Comparison of ENCODE assay signal across 9 cellular contexts in genomic region chr5:95808013-95808685, GRCh38. TPM values are rescaled to one million over a fixed set of nuclear protein-coding genes. Genes with fewer than 3 reads are reported as not detected.
DNase-seq lines count a peak whose midpoint lies in the region; ATAC-seq and TF ChIP-seq lines count a peak whose summit lies in the region.
"Had no signal": no experiment of that assay in that cellular context is flagged by ENCODE, and none has a peak within 500 bp of the region (broad histone marks: within the 10 kb centered on the region; RNA-seq: fewer than 3 reads in every experiment).

No MANE protein-coding gene starts in this region.

- H3K9me2 ChIP-seq in DOHH2 (replicated peaks; ENCODE audit: control insufficient read depth, low read length), result no peaks in the 10 kb centered on the region

- 0 out of 2 replicates have a peak, but pooled peaks cover 3% of the 10 kb centered on the region for H3F3A ChIP-seq in DOHH2 (ENCODE audit: control insufficient read depth, insufficient read depth)

- peaks cover 27% of the 10 kb centered on the region for H3K4me1 ChIP-seq in DOHH2 (ENCODE audit: control insufficient read depth, low read length)

- H3K27ac ChIP-seq in DOHH2 (ENCODE audit: low read depth, low read length), result peak overlapping the region; percentile 69
- H3K27ac ChIP-seq: WERI-Rb-1 had no signal

- H4K20me1 ChIP-seq in DOHH2 (ENCODE audit: control insufficient read depth, insufficient read depth, low read depth, low read length), result no peaks in the 10 kb centered on the region

- H3K4me1 Mint-ChIP-seq in chondrocyte (ENCODE audit: low read depth) (peaks cover 53% of the 10 kb centered on the region), osteocyte (ENCODE audit: unreplicated experiment) (peaks cover 37% of the 10 kb centered on the region)

- H3K9me3 ChIP-seq in DOHH2 (ENCODE audit: control insufficient read depth, insufficient read depth, low read length), result no peaks in the 10 kb centered on the region

- peak overlapping the region; percentile 77 for H3K4me2 ChIP-seq in DOHH2 (ENCODE audit: low read length)

- no peak for DNase-seq in chondrocyte (ENCODE audit: low spot score)
- no peak for DNase-seq in osteocyte (ENCODE audit: extremely low spot score, unreplicated experiment)
- no peak for DNase-seq in SW480 (ENCODE audit: low spot score)
- no peak for DNase-seq in GM10266 (ENCODE audit: extremely low spot score)
- DNase-seq in A172 (ENCODE audit: low spot score), result no peak
- DNase-seq: WERI-Rb-1 had no signal

- H3K27ac Mint-ChIP-seq in chondrocyte (ENCODE audit: unreplicated experiment), result peak overlapping the region; percentile 84
- H3K27ac Mint-ChIP-seq in osteocyte (ENCODE audit: unreplicated experiment), result peak overlapping the region; percentile 80

- ATAC-seq in HG02759 (IDR thresholded peaks at IDR 0.05; ENCODE audit: unreplicated experiment), result peak; percentile 8
- ATAC-seq in GM18858 (IDR thresholded peaks at IDR 0.05; ENCODE audit: unreplicated experiment), result no peak

- no peaks in the 10 kb centered on the region; the same call in 1 of the 2 replicates for H3K36me3 ChIP-seq in DOHH2 (ENCODE audit: control insufficient read depth, low read length)
- H3K36me3 ChIP-seq: WERI-Rb-1 had no signal

- H3K9me3 Mint-ChIP-seq in chondrocyte (ENCODE audit: low read depth) (peaks cover 10% of the 10 kb centered on the region), osteocyte (ENCODE audit: unreplicated experiment) (peaks cover 5% of the 10 kb centered on the region)

- H3K4me3 ChIP-seq in DOHH2 (ENCODE audit: low read length), result peak overlapping the region; percentile 64

- no peaks in the 10 kb centered on the region for H3K79me2 ChIP-seq in DOHH2 (ENCODE audit: control insufficient read depth, low read length)

- H3K36me3 Mint-ChIP-seq in chondrocyte (ENCODE audit: low read depth), result peaks cover 5% of the 10 kb centered on the region
- H3K36me3 Mint-ChIP-seq in osteocyte (ENCODE audit: unreplicated experiment), result peaks cover 15% of the 10 kb centered on the region

- no peaks in the 10 kb centered on the region for H3K27me3 ChIP-seq in DOHH2 (ENCODE audit: control insufficient read depth, low read length)

- no peak for TF ChIP-seq CTCF in DOHH2 (IDR thresholded peaks at IDR 0.05; ENCODE audit: low read depth, low read length, poor library complexity, severe bottlenecking)
- TF ChIP-seq CTCF in chondrocyte (IDR thresholded peaks at IDR 0.05), result no peak
- TF ChIP-seq CTCF in osteocyte (IDR thresholded peaks at IDR 0.05), result no peak
- no peak for TF ChIP-seq CTCF in GM10266 (IDR thresholded peaks at IDR 0.05; ENCODE audit: control insufficient read depth, insufficient read depth, low read depth, missing control alignments)

- H3K27me3 Mint-ChIP-seq in chondrocyte (ENCODE audit: low read depth) (no peaks in the 10 kb centered on the region), osteocyte (ENCODE audit: unreplicated experiment) (no peaks in the 10 kb centered on the region)

- peak overlapping the region; percentile 22 for H3K4me3 Mint-ChIP-seq in chondrocyte (ENCODE audit: unreplicated experiment)
- H3K4me3 Mint-ChIP-seq in osteocyte (ENCODE audit: unreplicated experiment), result peak overlapping the region; percentile 34

RNA-seq across cellular contexts. Expression of gene GLRX, which starts 14.4 kb away (rescaled TPM):
- 18.3 to 24.8 TPM (median 21.6 TPM) in 3 replicates for total RNA-seq in chondrocyte
- total RNA-seq in osteocyte, result 26.3 and 32.8 TPM in 2 replicates
- total RNA-seq in A172 (2014; rRNA removed; shearing (Covaris generic)), result 54.3 and 63.6 TPM in 2 replicates
